ENCODE assay signal across 11 cellular contexts in genomic region chr12:13024151-13024946, GRCh38. TPM values are rescaled to one million over a fixed set of nuclear protein-coding genes. Genes with fewer than 3 reads are reported as not detected.
DNase-seq lines count a peak whose midpoint lies in the region; ATAC-seq and TF ChIP-seq lines count a peak whose summit lies in the region.
"Had no signal": no experiment of that assay in that cellular context is flagged by ENCODE, and none has a peak within 500 bp of the region (broad histone marks: within the 10 kb centered on the region; RNA-seq: fewer than 3 reads in every experiment).

No MANE protein-coding gene starts in this region.

- intact Hi-C loops in activated CD4-positive, alpha-beta T cell treated with anti-CD3 and anti-CD28 coated beads for 36 hours (cut with DNase I, micrococcal nuclease) = no loop called here
- intact Hi-C loops in Panc1 (cut with micrococcal nuclease; ENCODE audit: unreplicated experiment) = loop anchor here (2.0 kb wide), 1 partner anchor 186 kb away; no protein-coding TSS in a partner anchor

- no peaks in the 10 kb centered on the region; the same call in 1 of the 2 replicates for H3K4me1 ChIP-seq in Panc1 (ENCODE audit: control insufficient read depth, insufficient read depth, low read length)
- H3K4me1 ChIP-seq: SJSA1 had no signal

- no peaks in the 10 kb centered on the region for H3K36me3 ChIP-seq in Panc1 (ENCODE audit: control insufficient read depth, insufficient read depth, low read length)
- H3K36me3 ChIP-seq: SJSA1 had no signal

- no TSS peak for BruUV-seq in Panc1 (replicated peaks; lab: Mats Ljungman, UMichigan)

- H3K27ac ChIP-seq in Panc1 (ENCODE audit: low read length) = no peak overlapping the region
- H3K27ac ChIP-seq: SJSA1 had no signal

- H3K36me3 Mint-ChIP-seq in activated CD4-positive, alpha-beta T cell treated with anti-CD3 and anti-CD28 coated beads for 36 hours (ENCODE audit: low read depth) = no peaks in the 10 kb centered on the region
- H3K36me3 Mint-ChIP-seq in type B pancreatic cell = peaks cover 3% of the 10 kb centered on the region

- no peak for ATAC-seq in activated CD4-positive, alpha-beta T cell treated with anti-CD3 and anti-CD28 coated beads for 36 hours
- ATAC-seq in Panc1 = peak; percentile 92
- ATAC-seq in GM21717 (IDR thresholded peaks at IDR 0.05; ENCODE audit: unreplicated experiment) = no peak
- ATAC-seq in GM19035 (IDR thresholded peaks at IDR 0.05; ENCODE audit: unreplicated experiment) = no peak

- H3K27me3 Mint-ChIP-seq in activated CD4-positive, alpha-beta T cell treated with anti-CD3 and anti-CD28 coated beads for 36 hours = peaks cover 4% of the 10 kb centered on the region
- H3K27me3 Mint-ChIP-seq in type B pancreatic cell = peaks cover 4% of the 10 kb centered on the region

- DNase-seq in activated CD4-positive, alpha-beta T cell treated with anti-CD3 and anti-CD28 coated beads for 36 hours = peak; percentile 8
- DNase-seq in activated CD4-positive, alpha-beta T cell treated with anti-CD3 and anti-CD28 coated beads for 4 hours = no peak
- DNase-seq in Panc1 (ENCODE audit: low read depth, low spot score) (no peak), foreskin melanocyte (peak; percentile 28), type B pancreatic cell (ENCODE audit: extremely low spot score, unreplicated experiment) (no peak)
- no peak for DNase-seq in stimulated activated CD4-positive, alpha-beta T cell treated with anti-CD3 and anti-CD28 coated beads, Interleukin-4, amount 100 ng/mL, for 24 hours
- DNase-seq: stimulated activated naive CD4-positive, alpha-beta T cell treated with Interleukin-2 at 50 U/mL for 16 hours had no signal

- no peak overlapping the region for H3K4me3 ChIP-seq in Panc1 (ENCODE audit: low read depth in 2 of 2, low read length in 2 of 2)
- H3K4me3 ChIP-seq: SJSA1 had no signal

- no peaks in the 10 kb centered on the region for H3K4me1 Mint-ChIP-seq in activated CD4-positive, alpha-beta T cell treated with anti-CD3 and anti-CD28 coated beads for 36 hours
- H3K4me1 Mint-ChIP-seq in type B pancreatic cell (ENCODE audit: unreplicated experiment) = no peaks in the 10 kb centered on the region

- no peak overlapping the region for H3K4me3 Mint-ChIP-seq in activated CD4-positive, alpha-beta T cell treated with anti-CD3 and anti-CD28 coated beads for 36 hours
- no peak overlapping the region for H3K4me3 Mint-ChIP-seq in type B pancreatic cell
- H3K4me3 Mint-ChIP-seq: nephron had no signal

- CTCF ChIA-PET in activated CD4-positive, alpha-beta T cell treated with anti-CD3 and anti-CD28 coated beads for 36 hours (lab: Charles Lee) = interaction anchor here (0.7 to 1.3 kb wide), 3 partner anchors 10 to 195 kb away, joined by 3 to 4 read pairs (median 3); no protein-coding TSS in a partner anchor
- CTCF ChIA-PET in Panc1 (lab: Charles Lee) = interaction anchor here (0.6 to 2.5 kb wide), 3 partner anchors 74 to 188 kb away, joined by 4 to 7 read pairs (median 5); no protein-coding TSS in a partner anchor

- TF ChIP-seq CTCF in Panc1 (IDR thresholded peaks at IDR 0.05) (peak; percentile 72), type B pancreatic cell (conservative IDR thresholded peaks at IDR 0.05) (peak; percentile 41)

- no peaks in the 10 kb centered on the region for H3K9me3 Mint-ChIP-seq in activated CD4-positive, alpha-beta T cell treated with anti-CD3 and anti-CD28 coated beads for 36 hours (ENCODE audit: low read depth)
- H3K9me3 Mint-ChIP-seq in type B pancreatic cell = no peaks in the 10 kb centered on the region
- H3K9me3 Mint-ChIP-seq: nephron had no signal

- no peak overlapping the region for H3K27ac Mint-ChIP-seq in activated CD4-positive, alpha-beta T cell treated with anti-CD3 and anti-CD28 coated beads for 36 hours
- no peak overlapping the region for H3K27ac Mint-ChIP-seq in type B pancreatic cell

- no peaks in the 10 kb centered on the region for H3K27me3 ChIP-seq in Panc1 (ENCODE audit: control insufficient read depth, insufficient read depth, low read length)

- H3K9me3 ChIP-seq in Panc1 (ENCODE audit: control insufficient read depth, insufficient read depth, low read depth, low read length) = no peaks in the 10 kb centered on the region
- H3K9me3 ChIP-seq: SJSA1 had no signal

- in situ Hi-C loops in Panc1 (cut with HindIII; ENCODE audit: low pct_unique_long_range_greater_than_20kb, low sequenced_read_pairs) = no loop called here

- POLR2A ChIA-PET in activated CD4-positive, alpha-beta T cell treated with anti-CD3 and anti-CD28 coated beads for 36 hours (lab: Charles Lee) = no interaction called here
- POLR2A ChIA-PET in Panc1 (lab: Charles Lee) = no interaction called here

RNA-seq across cellular contexts. Expression of gene FAM234B, which starts 19.8 kb away (rescaled TPM):
- 10 to 100 TPM; 11.1 to 12.2 TPM for total RNA-seq in activated CD4-positive, alpha-beta T cell treated with anti-CD3 and anti-CD28 coated beads for 36 hours
- total RNA-seq in Panc1 (2021; ENCODE audit: unreplicated experiment) = 5.4 TPM
- polyA plus RNA-seq in Panc1 (2012; ENCODE audit: insufficient read length) = 4.4 TPM
- 11.9 and 20.5 TPM in 2 replicates for total RNA-seq in type B pancreatic cell (ENCODE audit: low replicate concordance)

RNA-seq across cellular contexts. Expression of gene HEBP1, which starts 24.3 kb away (rescaled TPM):
- total RNA-seq in activated CD4-positive, alpha-beta T cell treated with anti-CD3 and anti-CD28 coated beads for 36 hours = 10 to 100 TPM; 23.5 to 28.6 TPM
- total RNA-seq in Panc1 (2021; ENCODE audit: unreplicated experiment) (19.3 TPM), type B pancreatic cell (ENCODE audit: low replicate concordance) (66.4 and 146 TPM in 2 replicates)
- 20.1 TPM for polyA plus RNA-seq in Panc1 (2012; ENCODE audit: insufficient read length)

Comparison
In these comparisons a context has a peak if more than half of its experiments do, and no peak if none do; other contexts are left out.
1. DNase-seq: peak in activated CD4-positive, alpha-beta T cell treated with anti-CD3 and anti-CD28 coated beads for 36 hours (single experiment) and foreskin melanocyte (single experiment); none in activated CD4-positive, alpha-beta T cell treated with anti-CD3 and anti-CD28 coated beads for 4 hours (0 of 2), Panc1 (single experiment), type B pancreatic cell (single experiment) and stimulated activated CD4-positive, alpha-beta T cell treated with anti-CD3 and anti-CD28 coated beads, Interleukin-4, amount 100 ng/mL, for 24 hours (single experiment).